ENCODE assay signal across 8 cellular contexts in genomic region chr3:138972941-138973340, GRCh38. TPM values are rescaled to one million over a fixed set of nuclear protein-coding genes. Genes with fewer than 3 reads are reported as not detected.
"Had no signal": no experiment of that assay in that cellular context is flagged by ENCODE, and none has a peak within 500 bp of the region (broad histone marks: within the 10 kb centered on the region; RNA-seq: fewer than 3 reads in every experiment).

No MANE protein-coding gene starts in this region.

- DNase-seq: H9, HCEC 1CT, KBM-7 had no signal

- H3K36me3 Mint-ChIP-seq: IgD-negative memory B cell had no signal

- H3K4me3 Mint-ChIP-seq: GM23338, H9, IgD-negative memory B cell had no signal

- ATAC-seq: GM23338, HepG2 had no signal

- H3K9me3 Mint-ChIP-seq: GM23338, H9 had no signal

- H3K4me1 Mint-ChIP-seq: GM23338, H9, IgD-negative memory B cell had no signal

- H3K27ac Mint-ChIP-seq: GM23338, H9, IgD-negative memory B cell had no signal

- H3K4me3 ChIP-seq: GM23338 had no signal

RNA-seq across cellular contexts. Expression of gene FOXL2NB, which starts 25.9 kb away (rescaled TPM):
- total RNA-seq: HepG2, HT1080 had no signal
- polyA plus RNA-seq: HepG2, IgD-negative memory B cell had no signal

RNA-seq across cellular contexts. Expression of gene FOXL2, which starts 26.0 kb away (rescaled TPM):
- total RNA-seq: HepG2, HT1080 had no signal
- polyA plus RNA-seq: HepG2, IgD-negative memory B cell had no signal

RNA-seq across cellular contexts. Expression of gene PRR23A, which starts 33.1 kb away (rescaled TPM):
- total RNA-seq: GM23338, H1, H9, HepG2, HT1080 had no signal
- polyA plus RNA-seq: GM23338, H1, HepG2, IgD-negative memory B cell had no signal

RNA-seq across cellular contexts. Expression of gene PRR23B, which starts 47.8 kb away (rescaled TPM):
- total RNA-seq: GM23338, H1, H9, HepG2, HT1080 had no signal
- polyA plus RNA-seq: GM23338, H1, HepG2, IgD-negative memory B cell had no signal
